21 cellular contexts compared by ENCODE assay signal in the genomic region with DNA sequence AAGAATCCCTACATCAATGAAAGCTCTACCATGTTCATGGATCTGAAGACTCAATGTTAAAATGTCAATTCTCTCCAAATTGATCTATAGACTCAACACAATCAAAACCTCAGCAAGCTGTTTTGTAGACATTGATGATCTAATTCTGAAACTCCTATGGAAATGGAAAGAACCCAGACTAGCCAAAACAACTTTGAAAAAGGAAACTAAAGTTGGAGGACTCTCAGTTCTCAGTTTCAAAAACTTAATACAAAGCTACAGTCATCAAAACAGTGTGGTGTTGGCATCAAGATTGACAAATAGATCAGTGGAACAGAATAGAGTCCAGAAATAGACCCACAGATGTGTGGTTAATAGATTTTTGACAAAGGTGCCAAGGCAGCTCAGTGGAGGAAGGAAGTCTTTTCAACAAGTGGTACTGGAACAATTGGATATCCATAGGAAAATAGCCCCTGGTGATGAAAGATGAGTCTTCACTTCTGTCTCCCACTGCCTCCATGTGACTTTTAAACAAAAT. TPM values are rescaled to one million over a fixed set of nuclear protein-coding genes. Genes with fewer than 3 reads are reported as not detected.
DNase-seq lines count a peak whose midpoint lies in the region; ATAC-seq and TF ChIP-seq lines count a peak whose summit lies in the region.
"Had no signal": no experiment of that assay in that cellular context is flagged by ENCODE, and none has a peak within 500 bp of the region (broad histone marks: within the 10 kb centered on the region; RNA-seq: fewer than 3 reads in every experiment).

No MANE protein-coding gene starts in this region.

- H3K27ac ChIP-seq in gastrocnemius medialis (no peak overlapping the region), prostate gland (no peak overlapping the region)
- H3K27ac ChIP-seq: neutrophil, PC-9, SJCRH30, tibial artery had no signal

- peaks cover 4% of the 10 kb centered on the region for H3K9me3 Mint-ChIP-seq in activated naive CD4-positive, alpha-beta T cell treated with anti-CD3 and anti-CD28 coated beads, Interleukin-2, amount 50 U/mL, for 24 hours
- H3K9me3 Mint-ChIP-seq in activated B cell treated with CpG ODN at 0.5 μM for 24 hours: peaks cover 8% of the 10 kb centered on the region
- H3K9me3 Mint-ChIP-seq in central memory CD8-positive, alpha-beta T cell: no peaks in the 10 kb centered on the region

- intact Hi-C loops in activated B cell treated with CpG ODN at 0.5 μM for 24 hours (cut with micrococcal nuclease): no loop called here
- intact Hi-C loops in gastrocnemius medialis (cut with DNase I; ENCODE audit: low total_unique reads): no loop called here
- intact Hi-C loops in prostate gland (cut with DNase I): no loop called here

- no peak for DNase-seq in activated naive CD4-positive, alpha-beta T cell treated with Interleukin-2 at 50 U/mL for 16 hours
- no peak for DNase-seq in activated B cell treated with CpG ODN at 0.5 μM for 24 hours
- DNase-seq in central memory CD8-positive, alpha-beta T cell (ENCODE audit: low spot score in 2 of 2): no peak
- no peak for DNase-seq in gastrocnemius medialis
- DNase-seq in prostate gland (ENCODE audit: low spot score): no peak
- DNase-seq in hypothalamus (lab: John Stamatoyannopoulos, UW): no peak
- DNase-seq: activated effector memory CD4-positive, alpha-beta T cell treated with Interleukin-2 at 50 U/mL for 16 hours; KG1; midbrain; MV-4-11; NCI-H187; NCI-H2227 treated with DMSO at 0.1 percent for 48 hours; NCI-H774; PC-9; SJCRH30; spleen; T1000; tibial artery had no signal

- peaks cover 93% of the 10 kb centered on the region for H3K4me1 Mint-ChIP-seq in activated naive CD4-positive, alpha-beta T cell treated with anti-CD3 and anti-CD28 coated beads, Interleukin-2, amount 50 U/mL, for 24 hours
- peaks cover 68% of the 10 kb centered on the region for H3K4me1 Mint-ChIP-seq in activated B cell treated with CpG ODN at 0.5 μM for 24 hours
- H3K4me1 Mint-ChIP-seq in central memory CD8-positive, alpha-beta T cell: peaks cover 88% of the 10 kb centered on the region

- peak overlapping the region; percentile 2 for H3K4me3 Mint-ChIP-seq in activated naive CD4-positive, alpha-beta T cell treated with anti-CD3 and anti-CD28 coated beads, Interleukin-2, amount 50 U/mL, for 24 hours
- H3K4me3 Mint-ChIP-seq in activated B cell treated with CpG ODN at 0.5 μM for 24 hours: no peak overlapping the region
- no peak overlapping the region for H3K4me3 Mint-ChIP-seq in central memory CD8-positive, alpha-beta T cell
- H3K4me3 Mint-ChIP-seq: GM23338 had no signal

- H3K27ac Mint-ChIP-seq in activated naive CD4-positive, alpha-beta T cell treated with anti-CD3 and anti-CD28 coated beads, Interleukin-2, amount 50 U/mL, for 24 hours: peak overlapping the region; percentile 91
- peak overlapping the region; percentile 74 for H3K27ac Mint-ChIP-seq in activated B cell treated with CpG ODN at 0.5 μM for 24 hours
- H3K27ac Mint-ChIP-seq in central memory CD8-positive, alpha-beta T cell (ENCODE audit: low read depth): peak overlapping the region; percentile 93
- H3K27ac Mint-ChIP-seq: GM23338 had no signal

- CTCF ChIA-PET in activated B cell treated with CpG ODN at 0.5 μM for 24 hours (lab: Charles Lee): interaction anchor here (1.3 to 1.4 kb wide), 2 partner anchors 73 to 213 kb away, joined by 5 to 7 read pairs; no protein-coding TSS in a partner anchor

- ATAC-seq in activated B cell treated with CpG ODN at 0.5 μM for 24 hours (ENCODE audit: low read depth) (peak; percentile 13), gastrocnemius medialis (no peak)
- no peak for ATAC-seq in central memory CD8-positive, alpha-beta T cell (replicated peaks; ENCODE audit: extremely low read depth, poor library complexity, severe bottlenecking)
- ATAC-seq: GM23338 had no signal

- no peak overlapping the region for H3K4me3 ChIP-seq in gastrocnemius medialis
- no peak overlapping the region for H3K4me3 ChIP-seq in prostate gland
- H3K4me3 ChIP-seq: GM23338, PC-9, SJCRH30, spleen, tibial artery had no signal

- in situ Hi-C loops in gastrocnemius medialis (cut with MboI; ENCODE audit: low sequenced_read_pairs in 4 of 4): no loop called here

- H3K9me3 ChIP-seq in gastrocnemius medialis (no peaks in the 10 kb centered on the region), prostate gland (no peaks in the 10 kb centered on the region)
- H3K9me3 ChIP-seq: neutrophil had no signal

- TF ChIP-seq CTCF in activated B cell treated with CpG ODN at 0.5 μM for 24 hours (IDR thresholded peaks at IDR 0.05): no peak
- no peak for TF ChIP-seq CTCF in gastrocnemius medialis (IDR thresholded peaks at IDR 0.05 in 4 of 5, conservative IDR thresholded peaks at IDR 0.05 in 1 of 5)
- TF ChIP-seq CTCF in prostate gland (IDR thresholded peaks at IDR 0.05): no peak

- H3K4me1 ChIP-seq in gastrocnemius medialis (no peaks in the 10 kb centered on the region), prostate gland (replicated peaks) (no peaks in the 10 kb centered on the region)

- POLR2A ChIA-PET in activated B cell treated with CpG ODN at 0.5 μM for 24 hours (lab: Charles Lee): interaction anchor here (1.0 to 2.1 kb wide), 9 partner anchors 9 to 76 kb away, joined by 3 to 6 read pairs (median 5); partner anchors contain the start of gene LBH

- no peaks in the 10 kb centered on the region for H3K27me3 ChIP-seq in gastrocnemius medialis
- no peaks in the 10 kb centered on the region for H3K27me3 ChIP-seq in prostate gland (replicated peaks; ENCODE audit: insufficient read depth)
- H3K27me3 ChIP-seq: neutrophil, SJCRH30, spleen, tibial artery had no signal

- no peaks in the 10 kb centered on the region for H3K36me3 ChIP-seq in gastrocnemius medialis
- H3K36me3 ChIP-seq in prostate gland: no peaks in the 10 kb centered on the region
- H3K36me3 ChIP-seq: neutrophil had no signal

- peaks cover 35% of the 10 kb centered on the region for H3K36me3 Mint-ChIP-seq in activated naive CD4-positive, alpha-beta T cell treated with anti-CD3 and anti-CD28 coated beads, Interleukin-2, amount 50 U/mL, for 24 hours
- peaks cover 54% of the 10 kb centered on the region for H3K36me3 Mint-ChIP-seq in activated B cell treated with CpG ODN at 0.5 μM for 24 hours (ENCODE audit: low read depth)
- H3K36me3 Mint-ChIP-seq in central memory CD8-positive, alpha-beta T cell (ENCODE audit: insufficient read depth): peaks cover 40% of the 10 kb centered on the region

- no peaks in the 10 kb centered on the region for H3K27me3 Mint-ChIP-seq in activated naive CD4-positive, alpha-beta T cell treated with anti-CD3 and anti-CD28 coated beads, Interleukin-2, amount 50 U/mL, for 24 hours
- H3K27me3 Mint-ChIP-seq in activated B cell treated with CpG ODN at 0.5 μM for 24 hours: no peaks in the 10 kb centered on the region
- H3K27me3 Mint-ChIP-seq in central memory CD8-positive, alpha-beta T cell: no peaks in the 10 kb centered on the region

- TF ChIP-seq POLR2A in gastrocnemius medialis (IDR thresholded peaks at IDR 0.05) (no peak), prostate gland (IDR thresholded peaks at IDR 0.05) (no peak)

RNA-seq across cellular contexts. Expression of gene LBH, which starts 30.4 kb away (rescaled TPM):
- total RNA-seq in activated B cell treated with CpG ODN at 0.5 μM for 24 hours (120 and 131 TPM in 2 replicates), gastrocnemius medialis (10 to 100 TPM in 2 of 4 donors, 1 to 10 TPM in 2; 5.4 to 37.6 (median 12.5) TPM), prostate gland (10 to 100 TPM; 33.3 to 41.8 TPM)
